Comparison of ENCODE assay signal across 10 cellular contexts in the genomic region with DNA sequence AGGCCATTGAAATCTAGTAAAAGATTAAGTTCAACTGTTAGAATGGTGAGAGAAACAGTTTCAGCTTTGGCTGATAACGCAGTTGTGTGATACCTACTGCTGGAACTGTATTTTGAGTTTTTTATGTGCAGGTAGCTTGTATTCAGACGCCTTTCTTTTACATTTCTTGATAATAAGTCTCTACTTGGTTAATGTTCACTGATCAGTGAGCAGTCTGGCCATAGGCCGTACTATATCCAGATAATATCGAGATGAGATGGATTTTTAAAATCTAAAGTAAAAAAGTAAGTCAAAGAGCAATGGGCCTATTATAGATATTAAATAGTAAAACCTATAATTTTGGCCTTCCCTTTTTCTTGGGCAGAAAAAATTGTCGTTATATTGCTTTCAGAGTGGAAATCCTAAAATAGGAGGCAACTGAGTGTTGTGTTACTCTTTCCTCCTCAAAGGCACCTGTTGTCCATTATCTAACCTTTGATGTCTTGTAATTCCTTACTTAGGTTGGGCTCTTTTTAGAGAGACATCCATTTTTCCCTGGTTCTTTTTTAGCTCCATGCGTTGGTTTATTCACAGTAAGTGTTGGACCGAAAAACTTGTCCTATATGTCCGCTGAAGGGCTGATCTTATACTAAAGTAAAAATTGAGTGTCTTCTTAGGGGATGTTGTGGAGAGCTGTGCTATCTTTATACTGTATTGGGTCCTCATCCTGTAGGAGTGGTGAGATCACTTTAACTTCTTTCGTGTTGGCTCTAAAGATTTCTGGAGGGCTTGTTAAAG. TPM values are rescaled to one million over a fixed set of nuclear protein-coding genes. Genes with fewer than 3 reads are reported as not detected.
DNase-seq lines count a peak whose midpoint lies in the region; ATAC-seq and TF ChIP-seq lines count a peak whose summit lies in the region.
"Had no signal": no experiment of that assay in that cellular context is flagged by ENCODE, and none has a peak within 500 bp of the region (broad histone marks: within the 10 kb centered on the region; RNA-seq: fewer than 3 reads in every experiment).

No MANE protein-coding gene starts in this region.

- no peaks in the 10 kb centered on the region for H3K27me3 ChIP-seq in BLaER1
- H3K27me3 ChIP-seq in MM.1S (replicated peaks; ENCODE audit: insufficient read depth, low read length) = no peaks in the 10 kb centered on the region
- H3K27me3 ChIP-seq in ovary = no peaks in the 10 kb centered on the region

- no peak overlapping the region for H3K27ac Mint-ChIP-seq in activated CD4-positive, alpha-beta T cell treated with anti-CD3 and anti-CD28 coated beads, Interleukin-2, amount 10 ng/mL, durations not matched to agents 7 days and 5 days
- H3K27ac Mint-ChIP-seq in activated T-helper 2 cell treated with anti-CD3 and anti-CD28 coated beads, Interferon-gamma antibody, Interleukin-2, Interleukin-4, amounts not matched to agents 10 μg/mL and 5 μg/mL and 100 μg/mL, durations not matched to agents 14 hours and 24 hours and 36 hours = no peak overlapping the region
- no peak overlapping the region for H3K27ac Mint-ChIP-seq in stimulated activated memory B cell treated with anti-CD40 and anti-IgM and Interleukin-4, amounts not matched to agents 10 μg/mL and 1 μg/mL and 100 μg/mL, for 72 hours

- 46 to 65% (median 50%) methylated on average over 9 of the region's 9 CpGs for WGBS in ovary, 3 donors

- no peak for TF ChIP-seq CTCF in MM.1S (IDR thresholded peaks at IDR 0.05; ENCODE audit: low read length)
- TF ChIP-seq CTCF in epithelial cell of esophagus (IDR thresholded peaks at IDR 0.05; ENCODE audit: insufficient read depth, low read depth, low read length, missing control alignments) = no peak
- no peak for TF ChIP-seq CTCF in ovary (IDR thresholded peaks at IDR 0.05)

- H3K4me2 ChIP-seq in BLaER1 (peak overlapping the region; percentile 81), MM.1S (ENCODE audit: low read depth, low read length) (peak overlapping the region; percentile 89)

- H3K27ac ChIP-seq in BLaER1 (peak overlapping the region; percentile 84; the same call in 1 of the 2 replicates), MM.1S (ENCODE audit: low read length) (peak overlapping the region; percentile 76), ovary (no peak overlapping the region)

- peaks cover 66% of the 10 kb centered on the region for H3K79me2 ChIP-seq in MM.1S (ENCODE audit: low read length)

- H3K4me3 ChIP-seq in BLaER1 (peak overlapping the region; percentile 94), MM.1S (ENCODE audit: low read length) (peak overlapping the region; percentile 88), epithelial cell of esophagus (ENCODE audit: low read length) (peak overlapping the region; percentile 78), ovary (peak overlapping the region; percentile 80)

- DNase-seq in MM.1S (peak; percentile 14), epithelial cell of esophagus (ENCODE audit: low read depth) (no peak), ovary (no peak), NOMO-1 (lab: John Stamatoyannopoulos, UW; ENCODE audit: unreplicated experiment in 2 of 2) (no peak)
- no peak for DNase-seq in activated CD4-positive, alpha-beta T cell treated with anti-CD3 and anti-CD28 coated beads, Interleukin-2, amount 10 ng/mL, durations not matched to agents 7 days and 5 days
- DNase-seq in activated T-helper 2 cell treated with anti-CD3 and anti-CD28 coated beads, Interferon-gamma antibody, Interleukin-2, Interleukin-4, amounts not matched to agents 10 μg/mL and 5 μg/mL and 100 μg/mL, durations not matched to agents 14 hours and 24 hours and 36 hours (ENCODE audit: low spot score) = no peak
- DNase-seq: glutamatergic neuron; stimulated activated CD4-positive, alpha-beta T cell treated with anti-CD3 and anti-CD28 coated beads, Interleukin-2, amount 100 ng/mL, for 24 hours had no signal

- POLR2A ChIA-PET in activated CD4-positive, alpha-beta T cell treated with anti-CD3 and anti-CD28 coated beads, Interleukin-2, amount 10 ng/mL, durations not matched to agents 7 days and 5 days (lab: Charles Lee) = interaction anchor here (0.6 to 1.3 kb wide), 2 partner anchors 65 to 189 kb away, joined by 4 to 14 read pairs; no protein-coding TSS in a partner anchor

- H3F3A ChIP-seq in MM.1S (ENCODE audit: insufficient read depth, low read length) = peaks cover 26% of the 10 kb centered on the region

- peak overlapping the region; percentile 88; the same call in 1 of the 2 replicates for H3K9ac ChIP-seq in BLaER1
- peak overlapping the region; percentile 87 for H3K9ac ChIP-seq in MM.1S (ENCODE audit: low read length)

- intact Hi-C loops in ovary (cut with DNase I) = no loop called here
- intact Hi-C loops in activated T-helper 2 cell treated with anti-CD3 and anti-CD28 coated beads, Interferon-gamma antibody, Interleukin-2, Interleukin-4, amounts not matched to agents 10 μg/mL and 5 μg/mL and 100 μg/mL, durations not matched to agents 14 hours and 24 hours and 36 hours (cut with micrococcal nuclease) = loop anchor here (1.0 to 2.0 kb wide), 3 partner anchors 9 to 190 kb away; a partner anchor contains a TSS

- H3K9me3 ChIP-seq in BLaER1 = no peaks in the 10 kb centered on the region
- no peaks in the 10 kb centered on the region for H3K9me3 ChIP-seq in MM.1S (replicated peaks; ENCODE audit: insufficient read depth, low read length)
- H3K9me3 ChIP-seq in ovary = no peaks in the 10 kb centered on the region

- CTCF ChIA-PET in activated CD4-positive, alpha-beta T cell treated with anti-CD3 and anti-CD28 coated beads, Interleukin-2, amount 10 ng/mL, durations not matched to agents 7 days and 5 days (lab: Charles Lee) = interaction anchor here (0.6 to 1.7 kb wide), 6 partner anchors 10 to 82 kb away, joined by 3 to 5 read pairs (median 4); no protein-coding TSS in a partner anchor

- H3K4me3 Mint-ChIP-seq in activated CD4-positive, alpha-beta T cell treated with anti-CD3 and anti-CD28 coated beads, Interleukin-2, amount 10 ng/mL, durations not matched to agents 7 days and 5 days = no peak overlapping the region
- no peak overlapping the region for H3K4me3 Mint-ChIP-seq in activated T-helper 2 cell treated with anti-CD3 and anti-CD28 coated beads, Interferon-gamma antibody, Interleukin-2, Interleukin-4, amounts not matched to agents 10 μg/mL and 5 μg/mL and 100 μg/mL, durations not matched to agents 14 hours and 24 hours and 36 hours (ENCODE audit: low read depth)
- H3K4me3 Mint-ChIP-seq in stimulated activated memory B cell treated with anti-CD40 and anti-IgM and Interleukin-4, amounts not matched to agents 10 μg/mL and 1 μg/mL and 100 μg/mL, for 72 hours = no peak overlapping the region

- 0 out of 2 replicates have a peak, but pooled peaks cover 4% of the 10 kb centered on the region for H3K36me3 ChIP-seq in BLaER1
- H3K36me3 ChIP-seq in MM.1S (replicated peaks; ENCODE audit: insufficient read depth, low read length) = no peaks in the 10 kb centered on the region
- no peaks in the 10 kb centered on the region for H3K36me3 ChIP-seq in ovary

- no peak for ATAC-seq in stimulated activated memory B cell treated with anti-CD40 and anti-IgM and Interleukin-4, amounts not matched to agents 10 μg/mL and 1 μg/mL and 100 μg/mL, for 72 hours

- H4K20me1 ChIP-seq in BLaER1 = peaks cover 30% of the 10 kb centered on the region
- no peaks in the 10 kb centered on the region; the same call in 1 of the 2 replicates for H4K20me1 ChIP-seq in MM.1S (ENCODE audit: insufficient read depth, low read length)

- peaks cover 8% of the 10 kb centered on the region for H3K36me3 Mint-ChIP-seq in activated CD4-positive, alpha-beta T cell treated with anti-CD3 and anti-CD28 coated beads, Interleukin-2, amount 10 ng/mL, durations not matched to agents 7 days and 5 days (ENCODE audit: low read depth)
- H3K36me3 Mint-ChIP-seq in activated T-helper 2 cell treated with anti-CD3 and anti-CD28 coated beads, Interferon-gamma antibody, Interleukin-2, Interleukin-4, amounts not matched to agents 10 μg/mL and 5 μg/mL and 100 μg/mL, durations not matched to agents 14 hours and 24 hours and 36 hours (ENCODE audit: low read depth) = peaks cover 2% of the 10 kb centered on the region
- H3K36me3 Mint-ChIP-seq in stimulated activated memory B cell treated with anti-CD40 and anti-IgM and Interleukin-4, amounts not matched to agents 10 μg/mL and 1 μg/mL and 100 μg/mL, for 72 hours = peaks cover 3% of the 10 kb centered on the region

- no peaks in the 10 kb centered on the region for H3K27me3 Mint-ChIP-seq in activated CD4-positive, alpha-beta T cell treated with anti-CD3 and anti-CD28 coated beads, Interleukin-2, amount 10 ng/mL, durations not matched to agents 7 days and 5 days
- peaks cover 2% of the 10 kb centered on the region for H3K27me3 Mint-ChIP-seq in activated T-helper 2 cell treated with anti-CD3 and anti-CD28 coated beads, Interferon-gamma antibody, Interleukin-2, Interleukin-4, amounts not matched to agents 10 μg/mL and 5 μg/mL and 100 μg/mL, durations not matched to agents 14 hours and 24 hours and 36 hours (ENCODE audit: low read depth)
- H3K27me3 Mint-ChIP-seq in stimulated activated memory B cell treated with anti-CD40 and anti-IgM and Interleukin-4, amounts not matched to agents 10 μg/mL and 1 μg/mL and 100 μg/mL, for 72 hours = no peaks in the 10 kb centered on the region

- no peaks in the 10 kb centered on the region for H3K9me3 Mint-ChIP-seq in activated CD4-positive, alpha-beta T cell treated with anti-CD3 and anti-CD28 coated beads, Interleukin-2, amount 10 ng/mL, durations not matched to agents 7 days and 5 days
- H3K9me3 Mint-ChIP-seq in activated T-helper 2 cell treated with anti-CD3 and anti-CD28 coated beads, Interferon-gamma antibody, Interleukin-2, Interleukin-4, amounts not matched to agents 10 μg/mL and 5 μg/mL and 100 μg/mL, durations not matched to agents 14 hours and 24 hours and 36 hours = no peaks in the 10 kb centered on the region
- H3K9me3 Mint-ChIP-seq in stimulated activated memory B cell treated with anti-CD40 and anti-IgM and Interleukin-4, amounts not matched to agents 10 μg/mL and 1 μg/mL and 100 μg/mL, for 72 hours = no peaks in the 10 kb centered on the region

- peaks cover 28% of the 10 kb centered on the region for H3K4me1 Mint-ChIP-seq in activated CD4-positive, alpha-beta T cell treated with anti-CD3 and anti-CD28 coated beads, Interleukin-2, amount 10 ng/mL, durations not matched to agents 7 days and 5 days
- H3K4me1 Mint-ChIP-seq in activated T-helper 2 cell treated with anti-CD3 and anti-CD28 coated beads, Interferon-gamma antibody, Interleukin-2, Interleukin-4, amounts not matched to agents 10 μg/mL and 5 μg/mL and 100 μg/mL, durations not matched to agents 14 hours and 24 hours and 36 hours (ENCODE audit: low read depth) = peaks cover 18% of the 10 kb centered on the region
- H3K4me1 Mint-ChIP-seq in stimulated activated memory B cell treated with anti-CD40 and anti-IgM and Interleukin-4, amounts not matched to agents 10 μg/mL and 1 μg/mL and 100 μg/mL, for 72 hours = peaks cover 34% of the 10 kb centered on the region

- no peak overlapping the region for H2AFZ ChIP-seq in MM.1S (ENCODE audit: low read length)

- no peak for TF ChIP-seq EP300 in ovary (IDR thresholded peaks at IDR 0.05)

- H3K9me2 ChIP-seq in MM.1S (replicated peaks; ENCODE audit: insufficient read depth, low read length) = no peaks in the 10 kb centered on the region

- no peak for TF ChIP-seq POLR2A in ovary (IDR thresholded peaks at IDR 0.05)

- H3K4me1 ChIP-seq in BLaER1 (peaks cover 28% of the 10 kb centered on the region), MM.1S (ENCODE audit: low read length) (peaks cover 6% of the 10 kb centered on the region), ovary (ENCODE audit: insufficient read depth) (peaks cover 5% of the 10 kb centered on the region)

RNA-seq across cellular contexts. Expression of a gene that starts 1.7 kb away (rescaled TPM):
- 10 to 100 TPM; 20.3 to 46.5 (median 31.9) TPM for total RNA-seq in ovary
- polyA plus RNA-seq in ovary = 10 to 100 TPM; 11.6 to 26.2 TPM
- total RNA-seq in activated CD4-positive, alpha-beta T cell treated with anti-CD3 and anti-CD28 coated beads, Interleukin-2, amount 10 ng/mL, durations not matched to agents 7 days and 5 days = 10 to 100 TPM; 93.8 to 99.6 TPM
- total RNA-seq in activated T-helper 2 cell treated with anti-CD3 and anti-CD28 coated beads, Interferon-gamma antibody, Interleukin-2, Interleukin-4, amounts not matched to agents 10 μg/mL and 5 μg/mL and 100 μg/mL, durations not matched to agents 14 hours and 24 hours and 36 hours = 43.0 and 45.2 TPM in 2 replicates

Comparison
In these comparisons a context has a peak if more than half of its experiments do, and no peak if none do; other contexts are left out.
1. H3K27ac ChIP-seq: peak in BLaER1 (single experiment) and MM.1S (single experiment); none in ovary (0 of 2).
2. Peak in every context shown above with its lines, with median percentiles within 50 percentile points of each other: H3K4me3 ChIP-seq.